33 cellular contexts compared by ENCODE assay signal in the genomic region with DNA sequence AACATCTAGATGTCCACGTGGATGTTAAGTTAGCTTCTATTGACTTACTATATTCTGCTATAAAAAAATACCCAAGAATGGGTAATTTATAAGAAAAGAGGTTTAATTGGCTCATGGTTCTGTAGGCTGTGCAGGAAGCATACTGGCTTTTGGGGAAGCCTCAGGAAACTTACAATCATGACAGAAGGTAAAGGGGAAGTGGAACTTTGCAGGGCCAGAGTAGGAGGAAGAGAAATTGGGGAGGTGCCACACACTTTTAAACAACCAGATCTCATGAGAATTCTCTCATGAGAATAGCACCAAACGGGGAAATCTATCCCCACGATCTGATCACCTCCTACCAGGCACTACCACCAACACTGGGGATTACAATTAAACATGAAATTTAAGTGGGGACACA.
"Had no signal": no experiment of that assay in that cellular context is flagged by ENCODE, and none has a peak within 500 bp of the region (broad histone marks: within the 10 kb centered on the region; RNA-seq: fewer than 3 reads in every experiment).

No MANE protein-coding gene starts in this region.

- H3K4me3 ChIP-seq: ascending aorta, coronary artery, dorsolateral prefrontal cortex, esophagus squamous epithelium, gastroesophageal sphincter, heart right ventricle, hepatocyte had no signal

- H3K36me3 Mint-ChIP-seq: activated CD4-positive, alpha-beta memory T cell treated with anti-CD3 and anti-CD28 coated beads for 36 hours; activated CD8-positive, alpha-beta memory T cell treated with anti-CD3 and anti-CD28 coated beads, Interleukin-2, amount 10 ng/mL, durations not matched to agents 7 days and 5 days; activated naive CD4-positive, alpha-beta T cell treated with anti-CD3 and anti-CD28 coated beads, Interleukin-2, amount 50 U/mL, for 24 hours; activated naive CD8-positive, alpha-beta T cell treated with anti-CD3 and anti-CD28 coated beads, Interleukin-2, amount 10 ng/mL, durations not matched to agents 7 days and 5 days; brain had no signal

- ATAC-seq: activated CD4-positive, alpha-beta T cell treated with anti-CD3 and anti-CD28 coated beads for 36 hours; activated CD8-positive, alpha-beta memory T cell treated with anti-CD3 and anti-CD28 coated beads, Interleukin-2, amount 10 ng/mL, durations not matched to agents 7 days and 5 days; activated CD8-positive, alpha-beta T cell treated with anti-CD3 and anti-CD28 coated beads, Interleukin-2, amount 10 ng/mL, durations not matched to agents 7 days and 5 days; effector memory CD8-positive, alpha-beta T cell; gastroesophageal sphincter; heart right ventricle had no signal

- FAIRE-seq: bronchial epithelial cell had no signal

- H3K4me1 Mint-ChIP-seq: activated CD4-positive, alpha-beta T cell treated with anti-CD3 and anti-CD28 coated beads for 36 hours; activated CD4-positive, alpha-beta T cell treated with anti-CD3 and anti-CD28 coated beads, Interleukin-2, amount 10 ng/mL, durations not matched to agents 24 days and 14 days; activated CD8-positive, alpha-beta memory T cell treated with anti-CD3 and anti-CD28 coated beads, Interleukin-2, amount 10 ng/mL, durations not matched to agents 7 days and 5 days; activated naive CD4-positive, alpha-beta T cell treated with anti-CD3 and anti-CD28 coated beads, Interleukin-2, amount 50 U/mL, for 24 hours; activated naive CD8-positive, alpha-beta T cell treated with anti-CD3 and anti-CD28 coated beads, Interleukin-2, amount 10 ng/mL, durations not matched to agents 7 days and 5 days; brain; central memory CD8-positive, alpha-beta T cell had no signal

- H3K79me2 ChIP-seq: hepatocyte had no signal

- H3K27me3 Mint-ChIP-seq: activated CD4-positive, alpha-beta memory T cell treated with anti-CD3 and anti-CD28 coated beads for 36 hours; activated CD4-positive, alpha-beta T cell treated with anti-CD3 and anti-CD28 coated beads for 36 hours; activated CD4-positive, alpha-beta T cell treated with anti-CD3 and anti-CD28 coated beads, Interleukin-2, amount 10 ng/mL, durations not matched to agents 24 days and 14 days; activated CD8-positive, alpha-beta memory T cell treated with anti-CD3 and anti-CD28 coated beads, Interleukin-2, amount 10 ng/mL, durations not matched to agents 7 days and 5 days; activated naive CD4-positive, alpha-beta T cell treated with anti-CD3 and anti-CD28 coated beads, Interleukin-2, amount 50 U/mL, for 24 hours; activated naive CD8-positive, alpha-beta T cell treated with anti-CD3 and anti-CD28 coated beads, Interleukin-2, amount 10 ng/mL, durations not matched to agents 7 days and 5 days; brain; central memory CD8-positive, alpha-beta T cell; dendritic cell treated with granulocyte-macrophage colony-stimulating factor and Interleukin-4, amounts not matched to agents 40 ng/mL and 50 ng/mL, for 4 days; effector memory CD8-positive, alpha-beta T cell had no signal

- H3K36me3 ChIP-seq: ascending aorta, esophagus squamous epithelium, gastroesophageal sphincter, heart right ventricle had no signal

- H3K9me3 ChIP-seq: ascending aorta, esophagus squamous epithelium, gastroesophageal sphincter had no signal

- H3K27ac Mint-ChIP-seq: activated CD4-positive, alpha-beta memory T cell treated with anti-CD3 and anti-CD28 coated beads for 36 hours; activated CD4-positive, alpha-beta T cell treated with anti-CD3 and anti-CD28 coated beads for 36 hours; activated CD4-positive, alpha-beta T cell treated with anti-CD3 and anti-CD28 coated beads, Interleukin-2, amount 10 ng/mL, durations not matched to agents 24 days and 14 days; activated CD8-positive, alpha-beta memory T cell treated with anti-CD3 and anti-CD28 coated beads, Interleukin-2, amount 10 ng/mL, durations not matched to agents 7 days and 5 days; activated CD8-positive, alpha-beta T cell treated with anti-CD3 and anti-CD28 coated beads, Interleukin-2, amount 10 ng/mL, durations not matched to agents 7 days and 5 days; activated naive CD4-positive, alpha-beta T cell treated with anti-CD3 and anti-CD28 coated beads for 36 hours; activated naive CD4-positive, alpha-beta T cell treated with anti-CD3 and anti-CD28 coated beads, Interleukin-2, amount 50 U/mL, for 24 hours; activated naive CD8-positive, alpha-beta T cell treated with anti-CD3 and anti-CD28 coated beads, Interleukin-2, amount 10 ng/mL, durations not matched to agents 7 days and 5 days; activated T-helper 1 cell treated with anti-CD3 and anti-CD28 coated beads, Interleukin-12 subunit alpha, Interleukin-12 subunit beta, Interleukin-2, Interleukin-4 antibody, amounts not matched to agents 30 ng/mL and 10 ng/mL and 1 ng/mL, durations not matched to agents 14 hours and 24 hours and 36 hours; activated T-helper 2 cell treated with anti-CD3 and anti-CD28 coated beads, Interferon-gamma antibody, Interleukin-2, Interleukin-4, amounts not matched to agents 10 μg/mL and 5 μg/mL and 100 μg/mL, durations not matched to agents 14 hours and 24 hours and 36 hours; brain; dendritic cell treated with granulocyte-macrophage colony-stimulating factor and Interleukin-4, amounts not matched to agents 40 ng/mL and 50 ng/mL, for 4 days; effector memory CD8-positive, alpha-beta T cell; T-helper 2 cell treated with Interferon-gamma antibody and Interleukin-4, amounts not matched to agents 5 μg/mL and 100 μg/mL, for 36 hours had no signal

- H3K4me3 Mint-ChIP-seq: activated CD4-positive, alpha-beta memory T cell treated with anti-CD3 and anti-CD28 coated beads for 36 hours; activated CD4-positive, alpha-beta T cell treated with anti-CD3 and anti-CD28 coated beads for 36 hours; activated CD4-positive, alpha-beta T cell treated with anti-CD3 and anti-CD28 coated beads, Interleukin-2, amount 10 ng/mL, durations not matched to agents 24 days and 14 days; activated CD8-positive, alpha-beta memory T cell treated with anti-CD3 and anti-CD28 coated beads, Interleukin-2, amount 10 ng/mL, durations not matched to agents 7 days and 5 days; activated CD8-positive, alpha-beta T cell treated with anti-CD3 and anti-CD28 coated beads, Interleukin-2, amount 10 ng/mL, durations not matched to agents 7 days and 5 days; activated naive CD4-positive, alpha-beta T cell treated with anti-CD3 and anti-CD28 coated beads for 36 hours; activated naive CD4-positive, alpha-beta T cell treated with anti-CD3 and anti-CD28 coated beads, Interleukin-2, amount 50 U/mL, for 24 hours; activated naive CD8-positive, alpha-beta T cell treated with anti-CD3 and anti-CD28 coated beads, Interleukin-2, amount 10 ng/mL, durations not matched to agents 7 days and 5 days; activated T-helper 1 cell treated with anti-CD3 and anti-CD28 coated beads, Interleukin-12 subunit alpha, Interleukin-12 subunit beta, Interleukin-2, Interleukin-4 antibody, amounts not matched to agents 30 ng/mL and 10 ng/mL and 1 ng/mL, durations not matched to agents 14 hours and 24 hours and 36 hours; brain; central memory CD8-positive, alpha-beta T cell; dendritic cell treated with granulocyte-macrophage colony-stimulating factor and Interleukin-4, amounts not matched to agents 40 ng/mL and 50 ng/mL, for 4 days; effector memory CD8-positive, alpha-beta T cell; T-helper 2 cell treated with Interferon-gamma antibody and Interleukin-4, amounts not matched to agents 5 μg/mL and 100 μg/mL, for 36 hours had no signal

- H3K4me2 ChIP-seq: hepatocyte had no signal

- H3K27me3 ChIP-seq: ascending aorta, esophagus squamous epithelium, gastroesophageal sphincter, heart right ventricle, hepatocyte had no signal

- H3K9me3 Mint-ChIP-seq: activated CD4-positive, alpha-beta T cell treated with anti-CD3 and anti-CD28 coated beads, Interleukin-2, amount 10 ng/mL, durations not matched to agents 24 days and 14 days; brain had no signal

- DNase-seq: activated CD4-positive, alpha-beta memory T cell treated with anti-CD3 and anti-CD28 coated beads for 36 hours; activated CD4-positive, alpha-beta T cell treated with anti-CD3 and anti-CD28 coated beads for 36 hours; activated CD4-positive, alpha-beta T cell treated with anti-CD3 and anti-CD28 coated beads, Interleukin-2, amount 10 ng/mL, durations not matched to agents 24 days and 14 days; activated CD4-positive, CD25-positive, alpha-beta regulatory T cell; activated CD4-positive, CD25-positive, alpha-beta regulatory T cell treated with anti-CD3 and anti-CD28 coated beads, Interleukin-2, amount 50 U/mL, for 72 hours; activated CD8-positive, alpha-beta memory T cell treated with anti-CD3 and anti-CD28 coated beads, Interleukin-2, amount 10 ng/mL, durations not matched to agents 7 days and 5 days; activated CD8-positive, alpha-beta memory T cell treated with anti-CD3 and anti-CD28 coated beads, Interleukin-2, amount 50 U/mL, for 4 hours; activated CD8-positive, alpha-beta T cell treated with anti-CD3 and anti-CD28 coated beads, Interleukin-2, amount 10 ng/mL, durations not matched to agents 7 days and 5 days; activated effector memory CD4-positive, alpha-beta T cell treated with anti-CD3 and anti-CD28 coated beads, Interleukin-2, amount 50 U/mL, for 16 hours; activated naive CD4-positive, alpha-beta T cell treated with anti-CD3 and anti-CD28 coated beads for 36 hours; activated naive CD8-positive, alpha-beta T cell treated with anti-CD3 and anti-CD28 coated beads, Interleukin-2, amount 10 ng/mL, durations not matched to agents 7 days and 5 days; activated T-cell treated with anti-CD3 and anti-CD28 coated beads, Interleukin-2, amount 50 U/mL, for 1 hour; activated T-cell treated with anti-CD3 and anti-CD28 coated beads, Interleukin-2, amount 50 U/mL, for 48 hours; dorsolateral prefrontal cortex; effector CD4-positive, alpha-beta T cell; effector memory CD8-positive, alpha-beta T cell; esophagus squamous epithelium; foreskin melanocyte; heart right ventricle; T1000 had no signal

- H3K4me1 ChIP-seq: ascending aorta, esophagus squamous epithelium, gastroesophageal sphincter, heart right ventricle had no signal

- H3K27ac ChIP-seq: ascending aorta, coronary artery, dorsolateral prefrontal cortex, epithelial cell of prostate, esophagus squamous epithelium, gastroesophageal sphincter, heart right ventricle, hepatocyte had no signal

- H2AFZ ChIP-seq: hepatocyte had no signal
